1 cellular context compared by ENCODE assay signal in genomic region chr14:73755434-73756014, GRCh38.
TF ChIP-seq lines count a peak whose summit lies in the region.

No MANE protein-coding gene starts in this region.

TF ChIP-seq in WTC11, 78 proteins besides CTCF, POLR2A, EP300 and RAD21 (continued from another document):
- TF ChIP-seq, protein P1, sequence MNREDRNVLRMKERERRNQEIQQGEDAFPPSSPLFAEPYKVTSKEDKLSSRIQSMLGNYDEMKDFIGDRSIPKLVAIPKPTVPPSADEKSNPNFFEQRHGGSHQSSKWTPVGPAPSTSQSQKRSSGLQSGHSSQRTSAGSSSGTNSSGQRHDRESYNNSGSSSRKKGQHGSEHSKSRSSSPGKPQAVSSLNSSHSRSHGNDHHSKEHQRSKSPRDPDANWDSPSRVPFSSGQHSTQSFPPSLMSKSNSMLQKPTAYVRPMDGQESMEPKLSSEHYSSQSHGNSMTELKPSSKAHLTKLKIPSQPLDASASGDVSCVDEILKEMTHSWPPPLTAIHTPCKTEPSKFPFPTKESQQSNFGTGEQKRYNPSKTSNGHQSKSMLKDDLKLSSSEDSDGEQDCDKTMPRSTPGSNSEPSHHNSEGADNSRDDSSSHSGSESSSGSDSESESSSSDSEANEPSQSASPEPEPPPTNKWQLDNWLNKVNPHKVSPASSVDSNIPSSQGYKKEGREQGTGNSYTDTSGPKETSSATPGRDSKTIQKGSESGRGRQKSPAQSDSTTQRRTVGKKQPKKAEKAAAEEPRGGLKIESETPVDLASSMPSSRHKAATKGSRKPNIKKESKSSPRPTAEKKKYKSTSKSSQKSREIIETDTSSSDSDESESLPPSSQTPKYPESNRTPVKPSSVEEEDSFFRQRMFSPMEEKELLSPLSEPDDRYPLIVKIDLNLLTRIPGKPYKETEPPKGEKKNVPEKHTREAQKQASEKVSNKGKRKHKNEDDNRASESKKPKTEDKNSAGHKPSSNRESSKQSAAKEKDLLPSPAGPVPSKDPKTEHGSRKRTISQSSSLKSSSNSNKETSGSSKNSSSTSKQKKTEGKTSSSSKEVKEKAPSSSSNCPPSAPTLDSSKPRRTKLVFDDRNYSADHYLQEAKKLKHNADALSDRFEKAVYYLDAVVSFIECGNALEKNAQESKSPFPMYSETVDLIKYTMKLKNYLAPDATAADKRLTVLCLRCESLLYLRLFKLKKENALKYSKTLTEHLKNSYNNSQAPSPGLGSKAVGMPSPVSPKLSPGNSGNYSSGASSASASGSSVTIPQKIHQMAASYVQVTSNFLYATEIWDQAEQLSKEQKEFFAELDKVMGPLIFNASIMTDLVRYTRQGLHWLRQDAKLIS (CRISPR knock-in tag; IDR thresholded peaks at IDR 0.05; ENCODE audit: borderline replicate concordance) = no peak
- no peak for TF ChIP-seq SMAD3 (CRISPR knock-in tag; IDR thresholded peaks at IDR 0.05; ENCODE audit: borderline replicate concordance)
- TF ChIP-seq CREM (CRISPR knock-in tag; IDR thresholded peaks at IDR 0.05) = no peak
- TF ChIP-seq HMGA2 (CRISPR knock-in tag; IDR thresholded peaks at IDR 0.05) = no peak
- no peak for TF ChIP-seq ZMAT4 (CRISPR knock-in tag; IDR thresholded peaks at IDR 0.05)
- no peak for TF ChIP-seq EMX1 (CRISPR knock-in tag; IDR thresholded peaks at IDR 0.05)
- TF ChIP-seq SMAD4 (CRISPR knock-in tag; IDR thresholded peaks at IDR 0.05) = no peak
TF ChIP-seq in WTC11: peak in this region for 0.
